In genomic region chr16:525520-526180, GRCh38 we compare ENCODE assay signal across 7 cellular contexts. TPM values are rescaled to one million over a fixed set of nuclear protein-coding genes. Genes with fewer than 3 reads are reported as not detected.
A peak's percentile ranks its signal among the peaks of the same experiment; 100 is the strongest.
DNase-seq lines count a peak whose midpoint lies in the region; ATAC-seq and TF ChIP-seq lines count a peak whose summit lies in the region.

No MANE protein-coding gene starts in this region.

- peaks cover 41% of the 10 kb centered on the region for H3K79me2 ChIP-seq in hepatocyte

- H3K27ac ChIP-seq in hepatocyte, result peak overlapping the region; percentile 97

- no peak for TF ChIP-seq CTCF in GM20000 (IDR thresholded peaks at IDR 0.05; ENCODE audit: extremely low read depth, missing control alignments)
- TF ChIP-seq CTCF in hepatocyte (IDR thresholded peaks at IDR 0.05; ENCODE audit: poor library complexity), result no peak

- DNase-seq in GM20000 (ENCODE audit: low spot score), result peak; percentile 74
- peak; percentile 95 for DNase-seq in RKO (ENCODE audit: low spot score)
- DNase-seq in activated naive CD4-positive, alpha-beta T cell treated with anti-CD3 and anti-CD28 coated beads, Interleukin-2, amount 50 U/mL, for 16 hours, result peak; percentile 79
- DNase-seq in hepatocyte (ENCODE audit: low spot score), result peak; percentile 84
- peak; percentile 87 for DNase-seq in stimulated activated CD4-positive, alpha-beta T cell treated with anti-CD3 and anti-CD28 coated beads, Interleukin-15, amount 100 ng/mL, for 24 hours

- no peaks in the 10 kb centered on the region for H3K9me3 ChIP-seq in hepatocyte (ENCODE audit: low read depth)

- peaks cover 42% of the 10 kb centered on the region for H3K4me1 ChIP-seq in hepatocyte (ENCODE audit: insufficient read depth)

- H3K36me3 ChIP-seq in hepatocyte (replicated peaks; ENCODE audit: insufficient read depth, low read depth), result no peaks in the 10 kb centered on the region

- H3K4me3 ChIP-seq in hepatocyte, result no peak overlapping the region

- ATAC-seq in GM21526 (IDR thresholded peaks at IDR 0.05; ENCODE audit: low FRiP score, unreplicated experiment) (no peak), GM19397 (IDR thresholded peaks at IDR 0.05; ENCODE audit: unreplicated experiment) (no peak)

- H2AFZ ChIP-seq in hepatocyte, result no peak overlapping the region

- peak overlapping the region; percentile 95 for H3K4me2 ChIP-seq in hepatocyte

- no peaks in the 10 kb centered on the region for H3K9me2 ChIP-seq in hepatocyte (replicated peaks; ENCODE audit: insufficient read depth)

- H4K20me1 ChIP-seq in hepatocyte (ENCODE audit: insufficient read depth, poor library complexity, severe bottlenecking), result peaks cover 23% of the 10 kb centered on the region

- WGBS in hepatocyte (ENCODE audit: low lambda C conversion rate, missing lambda C conversion rate), result 62% methylated on average over 13 of the region's 13 CpGs

- H3K27me3 ChIP-seq in hepatocyte, result no peaks in the 10 kb centered on the region

RNA-seq across cellular contexts. Expression of gene CAPN15, which starts 1.9 kb away (rescaled TPM):
- 41.7 and 51.0 TPM in 2 replicates for total RNA-seq in hepatocyte
- polyA plus RNA-seq in hepatocyte, result 42.7 and 47.9 TPM in 2 replicates

RNA-seq across cellular contexts. Expression of gene PRR35, which starts 34.5 kb away (rescaled TPM):
- not detected in 2 replicates for total RNA-seq in hepatocyte
- not detected in 2 replicates for polyA plus RNA-seq in hepatocyte

RNA-seq across cellular contexts. Expression of gene NHLRC4, which starts 41.2 kb away (rescaled TPM):
- total RNA-seq in hepatocyte, result 1.0 and 1.2 TPM in 2 replicates
- 0.25 and 1.7 TPM in 2 replicates for polyA plus RNA-seq in hepatocyte

RNA-seq across cellular contexts. Expression of gene PIGQ, which starts 44.1 kb away (rescaled TPM):
- 26.7 and 30.0 TPM in 2 replicates for total RNA-seq in hepatocyte
- 58.6 and 64.6 TPM in 2 replicates for polyA plus RNA-seq in hepatocyte
